In the genomic region with DNA sequence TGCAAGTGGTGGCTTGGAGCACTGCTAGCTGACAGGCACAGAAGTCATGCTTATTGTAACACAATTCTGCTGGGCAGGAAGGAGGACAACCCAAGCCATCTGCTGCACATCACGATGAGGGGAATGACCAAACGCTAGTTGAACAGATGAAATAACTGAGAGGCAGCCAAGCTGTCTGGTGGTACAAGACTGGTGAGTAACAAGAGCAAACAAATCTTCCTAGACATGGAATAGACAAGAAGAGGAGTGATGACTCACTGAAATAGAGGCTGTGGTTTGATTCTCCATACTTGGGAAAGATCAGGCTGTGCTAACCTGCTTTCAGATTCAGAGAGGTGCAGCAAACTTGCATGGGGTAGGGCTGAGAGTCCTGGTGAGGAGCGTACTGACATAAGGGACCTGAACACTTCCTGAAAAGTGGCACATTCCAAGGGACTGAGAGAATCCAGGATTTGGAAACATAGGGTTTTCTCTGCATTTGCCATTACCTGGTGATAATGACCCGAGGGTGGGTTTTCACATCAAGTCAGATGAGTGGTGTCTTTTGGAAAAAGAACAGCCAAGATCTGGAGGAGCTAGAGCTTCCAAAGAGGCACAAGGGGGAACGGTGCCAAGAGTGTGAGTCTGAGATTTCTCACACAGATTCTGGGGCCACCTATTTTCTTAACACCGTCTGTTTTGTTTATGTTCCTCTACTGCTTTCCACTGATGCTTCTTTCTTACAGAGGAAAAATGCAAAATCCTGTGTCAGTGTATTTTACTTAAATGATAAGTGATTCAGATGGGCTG, we compare ENCODE assay signal across 13 cellular contexts.
A peak's percentile ranks its signal among the peaks of the same experiment; 100 is the strongest.
DNase-seq lines count a peak whose midpoint lies in the region; ATAC-seq and TF ChIP-seq lines count a peak whose summit lies in the region.
"Had no signal": no experiment of that assay in that cellular context is flagged by ENCODE, and none has a peak within 500 bp of the region (broad histone marks: within the 10 kb centered on the region; RNA-seq: fewer than 3 reads in every experiment).

No MANE protein-coding gene starts in this region.

- in situ Hi-C loops in brain microvascular endothelial cell (cut with HindIII; ENCODE audit: low pct_ligation_motif_present, low sequenced_read_pairs), result no loop called here

- peak overlapping the region; percentile 35 for H3K27ac ChIP-seq in brain microvascular endothelial cell
- H3K27ac ChIP-seq: stomach, WERI-Rb-1 had no signal

- ATAC-seq in GM21360 (IDR thresholded peaks at IDR 0.05; ENCODE audit: unreplicated experiment), result no peak
- no peak for ATAC-seq in GM18517 (IDR thresholded peaks at IDR 0.05; ENCODE audit: unreplicated experiment)
- ATAC-seq in GM21381 (IDR thresholded peaks at IDR 0.05; ENCODE audit: unreplicated experiment), result no peak

- H3K4me3 ChIP-seq in AG10803 (ENCODE audit: low read length) (no peak overlapping the region), brain microvascular endothelial cell (ENCODE audit: low read depth, low read length) (no peak overlapping the region)
- H3K4me3 ChIP-seq: stomach had no signal

- no peaks in the 10 kb centered on the region for H3K36me3 ChIP-seq in brain microvascular endothelial cell (replicated peaks)
- H3K36me3 ChIP-seq: stomach, WERI-Rb-1 had no signal

- DNase-seq in AG10803 (ENCODE audit: low read depth) (peak; percentile 92), M059J (ENCODE audit: low read depth) (peak; percentile 96), brain microvascular endothelial cell (peak; percentile 96), kidney glomerular epithelial cell (lab: John Stamatoyannopoulos, UW) (peak; percentile 95), GM19240 (ENCODE audit: insufficient read length, low spot score) (no peak)
- DNase-seq: activated effector memory CD4-positive, alpha-beta T cell treated with Interleukin-2 at 50 U/mL for 16 hours; CD4-positive, CD25-positive, alpha-beta regulatory T cell; stimulated activated CD4-positive, alpha-beta T cell treated with anti-CD3 and anti-CD28 coated beads, Interleukin-2, amount 100 ng/mL, for 24 hours; stomach; WERI-Rb-1 had no signal

- no peak for TF ChIP-seq CTCF in AG10803 (conservative IDR thresholded peaks at IDR 0.05; ENCODE audit: low read length)
- TF ChIP-seq CTCF in brain microvascular endothelial cell (IDR thresholded peaks at IDR 0.05; ENCODE audit: low read depth, low read length, missing control alignments), result peak; percentile 3

- H3K27me3 ChIP-seq in brain microvascular endothelial cell (replicated peaks), result no peaks in the 10 kb centered on the region
- H3K27me3 ChIP-seq: stomach had no signal
